ENCODE assay signal across 17 cellular contexts in the genomic region with DNA sequence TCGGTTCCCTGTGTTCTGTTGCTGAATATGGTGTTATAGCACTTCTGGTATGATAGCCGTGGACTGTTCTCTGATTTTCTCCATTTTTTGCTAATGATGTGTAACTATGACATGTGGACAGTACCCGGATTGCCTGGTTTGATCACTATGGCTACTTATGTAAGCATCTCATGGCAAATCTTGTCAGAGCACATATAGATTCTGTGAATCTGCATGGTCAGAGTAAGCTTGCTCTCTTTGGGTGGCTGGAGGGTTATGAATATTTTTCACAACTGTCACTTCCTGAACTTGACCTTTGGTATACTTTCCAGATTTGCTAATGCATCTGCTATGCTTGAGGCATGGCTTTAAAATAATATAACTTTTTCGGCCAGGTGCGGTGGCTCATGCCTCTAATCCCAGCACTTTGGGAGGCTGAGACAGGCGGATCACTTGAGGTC. TPM values are rescaled to one million over a fixed set of nuclear protein-coding genes. Genes with fewer than 3 reads are reported as not detected.
DNase-seq lines count a peak whose midpoint lies in the region; FAIRE-seq and TF ChIP-seq lines count a peak whose summit lies in the region.
"Had no signal": no experiment of that assay in that cellular context is flagged by ENCODE, and none has a peak within 500 bp of the region (broad histone marks: within the 10 kb centered on the region; RNA-seq: fewer than 3 reads in every experiment).

No MANE protein-coding gene starts in this region.

- H2BK15ac ChIP-seq in mesendoderm (replicated peaks; ENCODE audit: low read depth), result no peak overlapping the region

- FAIRE-seq in D721Med (lab: Jason Lieb, UNC), result no peak

- no peak overlapping the region for H3K9ac ChIP-seq in mesendoderm (ENCODE audit: low read length)

- no peaks in the 10 kb centered on the region for H3K36me3 ChIP-seq in mesendoderm (ENCODE audit: control insufficient read depth, insufficient read depth, low read length)
- H3K36me3 ChIP-seq: right lobe of liver had no signal

- no peak overlapping the region for H4K5ac ChIP-seq in mesendoderm (ENCODE audit: low read length)

- DNase-seq in EH (ENCODE audit: low read depth) (peak; percentile 87), NCI-H226 (peak; percentile 37), choroid plexus epithelial cell (ENCODE audit: low read depth) (peak; percentile 77), myocyte (ENCODE audit: low read depth) (peak; percentile 14), germinal center (ENCODE audit: low spot score) (no peak), D721Med (ENCODE audit: insufficient read length, low spot score) (no peak), mesendoderm (no peak)
- no peak for DNase-seq in T-helper 2 cell treated with Interferon-gamma antibody and Interleukin-4, amounts not matched to agents 5 μg/mL and 100 μg/mL, for 36 hours (ENCODE audit: low spot score)
- DNase-seq: activated T-cell treated with anti-CD3 and anti-CD28 coated beads, Interleukin-2, amount 50 U/mL, for 48 hours; body of pancreas; CD8-positive, alpha-beta memory T cell; foreskin melanocyte; NCI-H1105 treated with DMSO at 0.1 percent for 48 hours; NCI-H524; right lobe of liver; substantia nigra had no signal

- no peak overlapping the region for H3K4me3 Mint-ChIP-seq in T-helper 2 cell treated with Interferon-gamma antibody and Interleukin-4, amounts not matched to agents 5 μg/mL and 100 μg/mL, for 36 hours
- H3K4me3 Mint-ChIP-seq: CD8-positive, alpha-beta memory T cell; nephron had no signal

- peaks cover 10% of the 10 kb centered on the region for H3K4me1 Mint-ChIP-seq in T-helper 2 cell treated with Interferon-gamma antibody and Interleukin-4, amounts not matched to agents 5 μg/mL and 100 μg/mL, for 36 hours (ENCODE audit: low read depth)

- H3K4me3 ChIP-seq in choroid plexus epithelial cell (ENCODE audit: low read depth, low read length) (no peak overlapping the region), mesendoderm (ENCODE audit: low read length) (no peak overlapping the region)
- H3K4me3 ChIP-seq: body of pancreas, right lobe of liver had no signal

- no peak overlapping the region for H3K4ac ChIP-seq in mesendoderm (ENCODE audit: low read depth, low read length)

- no peak overlapping the region for H2BK5ac ChIP-seq in mesendoderm (ENCODE audit: low read length)

- H3K27me3 Mint-ChIP-seq in T-helper 2 cell treated with Interferon-gamma antibody and Interleukin-4, amounts not matched to agents 5 μg/mL and 100 μg/mL, for 36 hours (ENCODE audit: low read depth), result peaks cover 37% of the 10 kb centered on the region

- H2AK5ac ChIP-seq in mesendoderm (ENCODE audit: low read length), result no peak overlapping the region

- H3K4me2 ChIP-seq in mesendoderm (ENCODE audit: low read length), result no peak overlapping the region

- no peaks in the 10 kb centered on the region for H3K79me2 ChIP-seq in mesendoderm (ENCODE audit: control insufficient read depth, insufficient read depth, low read length)

- no peaks in the 10 kb centered on the region for H3K27me3 ChIP-seq in mesendoderm (ENCODE audit: insufficient read depth, low read length, poor library complexity)
- H3K27me3 ChIP-seq: body of pancreas, right lobe of liver had no signal

- H3K27ac ChIP-seq in mesendoderm (ENCODE audit: low read depth, low read length), result no peak overlapping the region
- H3K27ac ChIP-seq: body of pancreas, right lobe of liver had no signal

- no peak overlapping the region for H3K23ac ChIP-seq in mesendoderm (ENCODE audit: low read length)

- H2BK120ac ChIP-seq in mesendoderm (ENCODE audit: low read depth, low read length), result no peak overlapping the region

- TF ChIP-seq CTCF in choroid plexus epithelial cell (conservative IDR thresholded peaks at IDR 0.05; ENCODE audit: low read depth, low read length) (no peak), D721Med (IDR thresholded peaks at IDR 0.05; ENCODE audit: insufficient read depth, missing control alignments) (no peak)

- no peaks in the 10 kb centered on the region for H3K79me1 ChIP-seq in mesendoderm (ENCODE audit: low read length)

- no CpG with 5 or more reads among the region's 6 CpGs for WGBS in mesendoderm (ENCODE audit: extremely low coverage, insufficient coverage, low lambda C conversion rate)

- no peaks in the 10 kb centered on the region for H3K4me1 ChIP-seq in mesendoderm (ENCODE audit: control insufficient read depth, low read depth, low read length)
- H3K4me1 ChIP-seq: body of pancreas, right lobe of liver had no signal

- no peaks in the 10 kb centered on the region for H3K36me3 Mint-ChIP-seq in T-helper 2 cell treated with Interferon-gamma antibody and Interleukin-4, amounts not matched to agents 5 μg/mL and 100 μg/mL, for 36 hours (ENCODE audit: low read depth)

- no peaks in the 10 kb centered on the region for H3K9me3 Mint-ChIP-seq in T-helper 2 cell treated with Interferon-gamma antibody and Interleukin-4, amounts not matched to agents 5 μg/mL and 100 μg/mL, for 36 hours
- H3K9me3 Mint-ChIP-seq: nephron had no signal

- no peak overlapping the region for H3K27ac Mint-ChIP-seq in T-helper 2 cell treated with Interferon-gamma antibody and Interleukin-4, amounts not matched to agents 5 μg/mL and 100 μg/mL, for 36 hours
- H3K27ac Mint-ChIP-seq: CD8-positive, alpha-beta memory T cell; nephron had no signal

- no peak overlapping the region for H3K56ac ChIP-seq in mesendoderm (ENCODE audit: low read length)

- H3K18ac ChIP-seq in mesendoderm (ENCODE audit: low read length), result no peak overlapping the region

- H4K8ac ChIP-seq in mesendoderm (ENCODE audit: low read depth, low read length), result no peak overlapping the region

RNA-seq across cellular contexts. Expression of gene ATP8B1, which starts 36.8 kb away (rescaled TPM):
- total RNA-seq in myocyte, result 3.9 and 7.2 TPM in 2 replicates
- polyA plus RNA-seq in myocyte (2012), result 6.7 TPM
- polyA plus RNA-seq in mesendoderm (2013, experiment 1 of 2), result 2.4 TPM
- 2.4 TPM for polyA plus RNA-seq in mesendoderm (2013, experiment 2 of 2)
- total RNA-seq: CD8-positive, alpha-beta memory T cell had no signal
- polyA plus RNA-seq: CD8-positive, alpha-beta memory T cell had no signal

Comparison
In these comparisons a context has a peak if more than half of its experiments do, and no peak if none do; other contexts are left out.
1. DNase-seq: peak in EH (single experiment), NCI-H226 (single experiment), choroid plexus epithelial cell (single experiment) and myocyte (single experiment); none in T-helper 2 cell treated with Interferon-gamma antibody and Interleukin-4, amounts not matched to agents 5 μg/mL and 100 μg/mL, for 36 hours (single experiment), germinal center (single experiment), D721Med (single experiment) and mesendoderm (single experiment).